15 cellular contexts compared by ENCODE assay signal in genomic region chr3:78507196-78507984, GRCh38.
DNase-seq lines count a peak whose midpoint lies in the region; ATAC-seq and TF ChIP-seq lines count a peak whose summit lies in the region.
"Had no signal": no experiment of that assay in that cellular context is flagged by ENCODE, and none has a peak within 500 bp of the region (broad histone marks: within the 10 kb centered on the region; RNA-seq: fewer than 3 reads in every experiment).

No MANE protein-coding gene starts in this region.

- H3K27me3 ChIP-seq in HAP-1 (ENCODE audit: low read depth) (no peaks in the 10 kb centered on the region), RWPE2 (ENCODE audit: insufficient read depth, poor library complexity, severe bottlenecking) (no peaks in the 10 kb centered on the region), neuronal stem cell (ENCODE audit: control insufficient read depth in 3 of 3, insufficient read depth in 3 of 3, low read depth in 1 of 3, low read length in 3 of 3) (no peaks in the 10 kb centered on the region), endodermal cell (ENCODE audit: control insufficient read depth, insufficient read depth, low read length, poor library complexity, severe bottlenecking) (no peaks in the 10 kb centered on the region)

- in situ Hi-C loops in HAP-1 (cut with MboI; ENCODE audit: low sequenced_read_pairs): no loop called here

- H3K9me3 Mint-ChIP-seq in glutamatergic neuron (ENCODE audit: unreplicated experiment) (peaks cover 2% of the 10 kb centered on the region), endodermal cell (peaks cover 5% of the 10 kb centered on the region)
- H3K9me3 Mint-ChIP-seq in activated T-cell treated with anti-CD3 and anti-CD28 coated beads, Interleukin-2, amount 50 U/mL, for 72 hours: peaks cover 6 to 11% of the 10 kb centered on the region in 2 donors

- H3K27ac Mint-ChIP-seq in glutamatergic neuron (ENCODE audit: unreplicated experiment): peak overlapping the region; percentile 62
- H3K27ac Mint-ChIP-seq in endodermal cell: no peak overlapping the region
- no peak overlapping the region for H3K27ac Mint-ChIP-seq in activated T-cell treated with anti-CD3 and anti-CD28 coated beads, Interleukin-2, amount 50 U/mL, for 72 hours

- H3K4me3 Mint-ChIP-seq in glutamatergic neuron (ENCODE audit: unreplicated experiment) (peak overlapping the region; percentile 9), endodermal cell (no peak overlapping the region)
- H3K4me3 Mint-ChIP-seq in activated T-cell treated with anti-CD3 and anti-CD28 coated beads, Interleukin-2, amount 50 U/mL, for 72 hours: no peak overlapping the region

- peak overlapping the region; percentile 46 for H2AFZ ChIP-seq in neuronal stem cell (ENCODE audit: low read length)

- H2BK5ac ChIP-seq in neuronal stem cell (ENCODE audit: low read length): no peak overlapping the region

- H3K27me3 Mint-ChIP-seq in glutamatergic neuron (ENCODE audit: unreplicated experiment): no peaks in the 10 kb centered on the region
- no peaks in the 10 kb centered on the region for H3K27me3 Mint-ChIP-seq in endodermal cell (ENCODE audit: insufficient read depth)
- H3K27me3 Mint-ChIP-seq in activated T-cell treated with anti-CD3 and anti-CD28 coated beads, Interleukin-2, amount 50 U/mL, for 72 hours (ENCODE audit: low read depth): no peaks in the 10 kb centered on the region
- H3K27me3 Mint-ChIP-seq: progenitor cell of endocrine pancreas had no signal

- no peak overlapping the region for H3K9ac ChIP-seq in neuronal stem cell (ENCODE audit: low read depth, low read length, poor library complexity)
- H3K9ac ChIP-seq in endodermal cell (ENCODE audit: extremely low read depth, low read length, poor library complexity, severe bottlenecking): no peak overlapping the region

- peaks cover 19% of the 10 kb centered on the region for H3K4me1 Mint-ChIP-seq in glutamatergic neuron (ENCODE audit: low read depth, unreplicated experiment)
- peaks cover 15% of the 10 kb centered on the region for H3K4me1 Mint-ChIP-seq in endodermal cell
- H3K4me1 Mint-ChIP-seq in activated T-cell treated with anti-CD3 and anti-CD28 coated beads, Interleukin-2, amount 50 U/mL, for 72 hours (ENCODE audit: low read depth): no peaks in the 10 kb centered on the region

- DNase-seq in HAP-1 (ENCODE audit: low spot score in 2 of 2): peak; percentile 15 to 40
- DNase-seq in RWPE2 (ENCODE audit: low spot score): no peak
- peak; percentile 31 for DNase-seq in glutamatergic neuron
- DNase-seq in neuronal stem cell (ENCODE audit: low spot score): no peak
- DNase-seq in endodermal cell: no peak
- DNase-seq in activated T-cell treated with anti-CD3 and anti-CD28 coated beads, Interleukin-2, amount 50 U/mL, for 72 hours: no peak
- DNase-seq in NCI-H2081 treated with DMSO at 0.1 percent for 48 hours (lab: John Stamatoyannopoulos, UW): no peak
- DNase-seq in KG1 (lab: John Stamatoyannopoulos, UW): no peak
- DNase-seq: activated naive CD4-positive, alpha-beta T cell; DMS 273 treated with DMSO at 0.1 percent for 48 hours; GOT3; Karpas-422; SW 1271 had no signal

- no peaks in the 10 kb centered on the region for H3K79me1 ChIP-seq in neuronal stem cell (ENCODE audit: low read depth, low read length)

- no CpG with 5 or more reads among the region's 6 CpGs for WGBS in neuronal stem cell (ENCODE audit: extremely low coverage in 2 of 2, insufficient read length in 2 of 2, insufficient replicate concordance in 1 of 2), 2 donors
- 41 to 60% methylated on average over 5 to 6 of the region's 6 CpGs for WGBS in endodermal cell (ENCODE audit: insufficient coverage in 1 of 2, insufficient read length in 1 of 2), 2 experiments

- no peak overlapping the region for H3K4me2 ChIP-seq in neuronal stem cell (ENCODE audit: insufficient read depth, low read length, poor library complexity, severe bottlenecking)

- TF ChIP-seq CTCF in RWPE2 (IDR thresholded peaks at IDR 0.05; ENCODE audit: poor library complexity, severe bottlenecking) (no peak), glutamatergic neuron (IDR thresholded peaks at IDR 0.05; ENCODE audit: partially characterized antibody, unreplicated experiment) (no peak), endodermal cell (conservative IDR thresholded peaks at IDR 0.05) (no peak)

- H2BK12ac ChIP-seq in neuronal stem cell (ENCODE audit: low read length): no peak overlapping the region

- H3K36me3 Mint-ChIP-seq in glutamatergic neuron (ENCODE audit: unreplicated experiment): peaks cover 5% of the 10 kb centered on the region
- no peaks in the 10 kb centered on the region for H3K36me3 Mint-ChIP-seq in endodermal cell (ENCODE audit: low read depth)
- H3K36me3 Mint-ChIP-seq in activated T-cell treated with anti-CD3 and anti-CD28 coated beads, Interleukin-2, amount 50 U/mL, for 72 hours (ENCODE audit: insufficient read depth in 2 of 2): peaks cover 0 to 4% of the 10 kb centered on the region in 2 donors

- H3K27ac ChIP-seq in RWPE2 (ENCODE audit: poor library complexity, severe bottlenecking) (peak overlapping the region; percentile 44), neuronal stem cell (replicated peaks; ENCODE audit: low read length) (no peak overlapping the region), endodermal cell (ENCODE audit: low read depth, low read length) (no peak overlapping the region)
- H3K27ac ChIP-seq: VCaP had no signal

- H2BK120ac ChIP-seq in neuronal stem cell (ENCODE audit: low read depth, low read length): no peak overlapping the region

- H3K4me1 ChIP-seq in HAP-1 (peaks cover 8% of the 10 kb centered on the region), RWPE2 (ENCODE audit: insufficient read depth, poor library complexity, severe bottlenecking) (peaks cover 15% of the 10 kb centered on the region), neuronal stem cell (ENCODE audit: control insufficient read depth in 2 of 2, insufficient read depth in 1 of 2, low read depth in 1 of 2, low read length in 2 of 2) (peaks cover 0 to 4% of the 10 kb centered on the region in 2 donors), endodermal cell (ENCODE audit: control insufficient read depth, insufficient read depth, low read length) (no peaks in the 10 kb centered on the region)

- no peak overlapping the region for H4K91ac ChIP-seq in neuronal stem cell (ENCODE audit: low read depth, low read length, poor library complexity)

- H4K8ac ChIP-seq in neuronal stem cell (ENCODE audit: low read depth, low read length): no peak overlapping the region

- H2BK15ac ChIP-seq in neuronal stem cell (ENCODE audit: low read length): no peak overlapping the region

- ATAC-seq in RWPE2 (ENCODE audit: low read depth): peak; percentile 84
- no peak for ATAC-seq in activated T-cell treated with anti-CD3 and anti-CD28 coated beads, Interleukin-2, amount 50 U/mL, for 72 hours (replicated peaks in 1 of 2)

- H3K23ac ChIP-seq in neuronal stem cell (ENCODE audit: low read depth, low read length, poor library complexity): no peak overlapping the region

- no peak overlapping the region for H3K14ac ChIP-seq in neuronal stem cell (ENCODE audit: low read length)

- H3K9me3 ChIP-seq in HAP-1: no peaks in the 10 kb centered on the region
- H3K9me3 ChIP-seq in RWPE2 (ENCODE audit: severe bottlenecking): no peaks in the 10 kb centered on the region
- no peaks in the 10 kb centered on the region for H3K9me3 ChIP-seq in neuronal stem cell (replicated peaks in 1 of 2; ENCODE audit: control insufficient read depth in 2 of 2, insufficient read depth in 1 of 2, low read depth in 1 of 2, low read length in 2 of 2)
- H3K9me3 ChIP-seq in endodermal cell (ENCODE audit: control insufficient read depth, low read length): no peaks in the 10 kb centered on the region

- H3K18ac ChIP-seq in neuronal stem cell (ENCODE audit: low read length): no peak overlapping the region

- no peak overlapping the region for H2AK5ac ChIP-seq in neuronal stem cell (ENCODE audit: low read depth, low read length)

- no peak overlapping the region for H3K4me3 ChIP-seq in HAP-1
- H3K4me3 ChIP-seq in RWPE2 (ENCODE audit: severe bottlenecking): no peak overlapping the region
- H3K4me3 ChIP-seq in neuronal stem cell (ENCODE audit: low read length in 2 of 2): no peak overlapping the region
- no peak overlapping the region for H3K4me3 ChIP-seq in endodermal cell (ENCODE audit: low read length)

- H3K36me3 ChIP-seq in HAP-1 (replicated peaks) (no peaks in the 10 kb centered on the region), RWPE2 (ENCODE audit: low read depth) (no peaks in the 10 kb centered on the region), neuronal stem cell (replicated peaks in 1 of 2; ENCODE audit: control insufficient read depth in 2 of 2, insufficient read depth in 2 of 2, low read length in 2 of 2) (no peaks in the 10 kb centered on the region), endodermal cell (ENCODE audit: control insufficient read depth, insufficient read depth, low read length) (no peaks in the 10 kb centered on the region)

- H3K4ac ChIP-seq in neuronal stem cell (ENCODE audit: low read length): no peak overlapping the region

Comparison
In these comparisons a context has a peak if more than half of its experiments do, and no peak if none do; other contexts are left out.
1. DNase-seq: peak in HAP-1 (2 of 2) and glutamatergic neuron (single experiment); none in RWPE2 (single experiment), neuronal stem cell (single experiment), endodermal cell (single experiment), activated T-cell treated with anti-CD3 and anti-CD28 coated beads, Interleukin-2, amount 50 U/mL, for 72 hours (0 of 2), NCI-H2081 treated with DMSO at 0.1 percent for 48 hours (single experiment) and KG1 (single experiment).